ENCODE assay signal across 18 cellular contexts in genomic region chr4:85748654-85749053, GRCh38.
DNase-seq lines count a peak whose midpoint lies in the region; ATAC-seq and TF ChIP-seq lines count a peak whose summit lies in the region.
"Had no signal": no experiment of that assay in that cellular context is flagged by ENCODE, and none has a peak within 500 bp of the region (broad histone marks: within the 10 kb centered on the region; RNA-seq: fewer than 3 reads in every experiment).

No MANE protein-coding gene starts in this region.

- TF ChIP-seq CTCF in left ventricle myocardium inferior (IDR thresholded peaks at IDR 0.05; ENCODE audit: borderline replicate concordance) (no peak), cardiac fibroblast (IDR thresholded peaks at IDR 0.05; ENCODE audit: low read depth, low read length) (no peak), upper lobe of right lung (IDR thresholded peaks at IDR 0.05) (no peak)

- H3K4me1 ChIP-seq in left ventricle myocardium inferior (peaks cover 22% of the 10 kb centered on the region), upper lobe of right lung (peaks cover 12% of the 10 kb centered on the region)
- H3K4me1 ChIP-seq: Peyer's patch, right lobe of liver had no signal

- intact Hi-C loops in Right ventricle myocardium inferior (cut with DNase I): loop anchor here (1.0 to 10.0 kb wide), 5 partner anchors 271 to 661 kb away; partner anchors contain the start of gene ARHGAP24
- intact Hi-C loops in left ventricle myocardium inferior (cut with micrococcal nuclease): loop anchor here (2.0 to 10.0 kb wide), 2 partner anchors 600 to 664 kb away; no protein-coding TSS in a partner anchor
- intact Hi-C loops in upper lobe of right lung (cut with DNase I): no loop called here

- H3K27ac ChIP-seq in left ventricle myocardium inferior (replicated peaks): no peak overlapping the region
- H3K27ac ChIP-seq in upper lobe of right lung: no peak overlapping the region
- H3K27ac ChIP-seq: right lobe of liver, SJSA1, stomach, transverse colon had no signal

- ATAC-seq in Right ventricle myocardium inferior (peak; percentile 80), upper lobe of right lung (no peak)
- ATAC-seq: activated CD4-positive, alpha-beta T cell treated with anti-CD3 and anti-CD28 coated beads for 36 hours had no signal

- H3K27me3 ChIP-seq in left ventricle myocardium inferior (ENCODE audit: low read depth) (no peaks in the 10 kb centered on the region), upper lobe of right lung (no peaks in the 10 kb centered on the region)
- H3K27me3 ChIP-seq: Peyer's patch, right lobe of liver, SJSA1, stomach, transverse colon had no signal

- DNase-seq in Right ventricle myocardium inferior (ENCODE audit: missing footprints): no peak
- DNase-seq in left ventricle myocardium inferior: no peak
- peak; percentile 63 to 67 for DNase-seq in cardiac fibroblast (ENCODE audit: low read depth in 2 of 2)
- DNase-seq in iris pigment epithelial cell (ENCODE audit: low read depth): peak; percentile 62
- DNase-seq in upper lobe of right lung: no peak
- DNase-seq in C1 segment of cervical spinal cord (lab: John Stamatoyannopoulos, UW): no peak
- no peak for DNase-seq in activated CD8-positive, alpha-beta memory T cell treated with anti-CD3 and anti-CD28 coated beads, Interleukin-2, amount 50 U/mL, for 4 hours
- DNase-seq in SIG-M5 treated with dmso at 0.1 percent for 504 hours (lab: John Stamatoyannopoulos, UW; ENCODE audit: unreplicated experiment): no peak
- DNase-seq: activated T-cell treated with anti-CD3 and anti-CD28 coated beads, Interleukin-2, amount 50 U/mL, for 48 hours; natural killer cell; NCI-H1436 treated with DMSO at 0.1 percent for 48 hours; right lobe of liver; stomach; transverse colon had no signal

- H3K9me3 ChIP-seq in left ventricle myocardium inferior (replicated peaks): no peaks in the 10 kb centered on the region
- no peaks in the 10 kb centered on the region for H3K9me3 ChIP-seq in upper lobe of right lung
- H3K9me3 ChIP-seq: Peyer's patch, right lobe of liver, SJSA1, stomach, transverse colon had no signal

- H3K4me3 ChIP-seq in left ventricle myocardium inferior: no peak overlapping the region
- H3K4me3 ChIP-seq in cardiac fibroblast (replicated peaks in 1 of 2; ENCODE audit: low read depth in 2 of 2, low read length in 2 of 2): no peak overlapping the region
- H3K4me3 ChIP-seq in upper lobe of right lung: no peak overlapping the region
- H3K4me3 ChIP-seq: K562, Peyer's patch, right lobe of liver, SJSA1, stomach, transverse colon had no signal

- H3K36me3 ChIP-seq in left ventricle myocardium inferior (no peaks in the 10 kb centered on the region), upper lobe of right lung (no peaks in the 10 kb centered on the region)
- H3K36me3 ChIP-seq: Peyer's patch, right lobe of liver, SJSA1, stomach, transverse colon had no signal

Comparison
In these comparisons a context has a peak if more than half of its experiments do, and no peak if none do; other contexts are left out.
1. DNase-seq: peak in cardiac fibroblast (2 of 2) and iris pigment epithelial cell (single experiment); none in Right ventricle myocardium inferior (single experiment), left ventricle myocardium inferior (single experiment), upper lobe of right lung (single experiment), C1 segment of cervical spinal cord (0 of 14), activated CD8-positive, alpha-beta memory T cell treated with anti-CD3 and anti-CD28 coated beads, Interleukin-2, amount 50 U/mL, for 4 hours (single experiment) and SIG-M5 treated with dmso at 0.1 percent for 504 hours (single experiment).